In the genomic region with DNA sequence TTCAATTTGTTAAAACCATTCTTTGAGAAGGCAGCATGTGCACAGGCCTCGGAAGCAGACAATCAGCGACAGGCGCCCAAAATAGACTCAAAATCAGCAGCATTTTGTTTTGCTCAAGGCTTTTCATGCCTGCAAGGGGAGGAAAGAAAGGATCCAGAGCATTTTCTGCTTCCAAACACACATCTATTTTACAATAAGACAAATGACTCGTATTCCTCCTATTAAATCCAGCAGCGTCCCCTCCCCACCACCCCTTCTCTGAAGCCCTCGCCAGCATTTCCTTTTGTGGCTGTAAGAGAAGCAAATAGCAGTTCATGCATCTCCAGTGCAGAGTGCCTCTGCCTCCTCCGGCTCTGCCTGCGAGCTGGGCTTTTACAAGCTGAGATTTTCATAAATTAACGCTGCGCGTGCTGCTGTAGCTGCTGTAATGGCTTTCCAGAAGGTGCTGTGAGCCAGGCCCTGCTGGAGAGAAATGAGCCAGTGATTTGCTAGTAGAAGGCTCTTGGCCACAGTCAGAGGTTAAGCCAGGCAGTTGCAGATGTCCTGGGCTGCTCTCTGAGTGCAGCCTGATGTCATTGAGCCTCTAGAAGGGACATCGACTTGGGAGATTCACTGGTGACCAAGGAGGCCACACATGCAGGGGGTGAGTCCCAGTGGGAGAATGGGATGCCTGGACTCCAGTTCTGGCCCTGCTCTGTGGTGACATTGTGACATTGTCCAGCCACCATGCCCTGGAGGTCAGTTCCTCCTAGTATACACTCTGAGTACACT, we compare ENCODE assay signal across 1 cellular context.
TF ChIP-seq lines count a peak whose summit lies in the region.

No MANE protein-coding gene starts in this region.

TF ChIP-seq in neural cell, 6 proteins besides CTCF, POLR2A, EP300 and RAD21 (continued from another document):
- TF ChIP-seq, protein P1, sequence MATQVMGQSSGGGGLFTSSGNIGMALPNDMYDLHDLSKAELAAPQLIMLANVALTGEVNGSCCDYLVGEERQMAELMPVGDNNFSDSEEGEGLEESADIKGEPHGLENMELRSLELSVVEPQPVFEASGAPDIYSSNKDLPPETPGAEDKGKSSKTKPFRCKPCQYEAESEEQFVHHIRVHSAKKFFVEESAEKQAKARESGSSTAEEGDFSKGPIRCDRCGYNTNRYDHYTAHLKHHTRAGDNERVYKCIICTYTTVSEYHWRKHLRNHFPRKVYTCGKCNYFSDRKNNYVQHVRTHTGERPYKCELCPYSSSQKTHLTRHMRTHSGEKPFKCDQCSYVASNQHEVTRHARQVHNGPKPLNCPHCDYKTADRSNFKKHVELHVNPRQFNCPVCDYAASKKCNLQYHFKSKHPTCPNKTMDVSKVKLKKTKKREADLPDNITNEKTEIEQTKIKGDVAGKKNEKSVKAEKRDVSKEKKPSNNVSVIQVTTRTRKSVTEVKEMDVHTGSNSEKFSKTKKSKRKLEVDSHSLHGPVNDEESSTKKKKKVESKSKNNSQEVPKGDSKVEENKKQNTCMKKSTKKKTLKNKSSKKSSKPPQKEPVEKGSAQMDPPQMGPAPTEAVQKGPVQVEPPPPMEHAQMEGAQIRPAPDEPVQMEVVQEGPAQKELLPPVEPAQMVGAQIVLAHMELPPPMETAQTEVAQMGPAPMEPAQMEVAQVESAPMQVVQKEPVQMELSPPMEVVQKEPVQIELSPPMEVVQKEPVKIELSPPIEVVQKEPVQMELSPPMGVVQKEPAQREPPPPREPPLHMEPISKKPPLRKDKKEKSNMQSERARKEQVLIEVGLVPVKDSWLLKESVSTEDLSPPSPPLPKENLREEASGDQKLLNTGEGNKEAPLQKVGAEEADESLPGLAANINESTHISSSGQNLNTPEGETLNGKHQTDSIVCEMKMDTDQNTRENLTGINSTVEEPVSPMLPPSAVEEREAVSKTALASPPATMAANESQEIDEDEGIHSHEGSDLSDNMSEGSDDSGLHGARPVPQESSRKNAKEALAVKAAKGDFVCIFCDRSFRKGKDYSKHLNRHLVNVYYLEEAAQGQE (IDR thresholded peaks at IDR 0.05; ENCODE audit: borderline replicate concordance): peak; percentile 83
- peak; percentile 59 for TF ChIP-seq TAF1 (IDR thresholded peaks at IDR 0.05; ENCODE audit: low read depth)
- peak; percentile 73 for TF ChIP-seq POLR2AphosphoS5 (IDR thresholded peaks at IDR 0.05)
